Comparison of ENCODE assay signal across 1 cellular context in the genomic region with DNA sequence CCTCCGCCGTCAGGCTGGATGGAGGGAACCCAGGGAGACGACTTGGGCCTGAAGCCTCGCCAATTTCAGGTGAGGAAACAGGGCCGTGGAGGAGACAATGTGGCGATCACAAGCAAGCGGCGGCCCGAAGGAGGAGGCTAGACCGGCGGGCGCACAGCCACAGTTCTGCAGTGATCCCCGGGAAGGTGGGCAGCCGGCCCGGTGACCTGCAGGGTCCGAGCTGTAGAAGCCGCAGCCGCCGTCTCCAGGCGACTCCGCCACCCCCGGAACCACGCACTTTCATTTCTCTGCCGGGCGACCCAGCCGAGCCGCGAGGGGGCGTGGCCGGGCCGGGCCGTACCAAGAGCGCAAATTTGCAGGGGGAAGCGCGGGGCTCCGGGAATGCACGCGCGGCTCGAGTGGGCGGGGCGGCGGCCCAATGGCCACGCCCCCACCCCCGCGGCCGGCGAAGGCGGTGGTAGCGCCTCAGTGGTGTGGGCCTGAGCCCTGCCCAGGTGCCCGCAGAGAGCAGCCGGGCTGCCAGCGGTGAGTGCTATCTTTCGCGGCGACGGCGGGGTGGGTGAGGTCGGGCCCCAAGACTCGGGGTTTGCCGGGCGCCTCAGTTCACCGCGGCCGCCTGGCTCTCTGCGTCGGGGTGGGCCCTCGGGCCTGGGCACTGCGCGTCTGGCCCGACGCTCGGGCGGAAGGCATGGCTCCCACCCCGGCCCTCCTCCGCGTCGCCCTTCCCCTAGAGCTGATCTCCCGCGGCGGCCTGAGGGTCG.
TF ChIP-seq lines count a peak whose summit lies in the region.

POR (plus strand) TSS at position 501 of the 761 bp plus-strand sequence. CDS start 38,847 bp downstream, outside the sequence.

TF ChIP-seq in HepG2, 621 proteins besides CTCF, POLR2A, EP300 and RAD21 (continued from another document and continues in another):
- TF ChIP-seq SKIL (CRISPR knock-in tag; IDR thresholded peaks at IDR 0.05; ENCODE audit: borderline replicate concordance) (no peak), DNMT3B (CRISPR knock-in tag; conservative IDR thresholded peaks at IDR 0.05) (no peak; the same call in 1 of the 2 replicates), SOX6 (IDR thresholded peaks at IDR 0.05) (no peak), SOX6 (CRISPR knock-in tag; IDR thresholded peaks at IDR 0.05) (peak; percentile 62), KDM2A (CRISPR knock-in tag; IDR thresholded peaks at IDR 0.05; ENCODE audit: borderline replicate concordance, low read depth) (peak; percentile 81), TBX3 (IDR thresholded peaks at IDR 0.05; ENCODE audit: borderline replicate concordance) (peak; percentile 51), ARHGAP35 (CRISPR knock-in tag; IDR thresholded peaks at IDR 0.05; ENCODE audit: borderline replicate concordance) (peak; percentile 63; the same call in 1 of the 2 replicates), SRSF1 (optimal IDR thresholded peaks at IDR 0.05; ENCODE audit: low read depth, low read length) (peak; percentile 47), ZBTB46 (CRISPR knock-in tag; IDR thresholded peaks at IDR 0.05; ENCODE audit: borderline replicate concordance) (no peak), ZNF891 (CRISPR knock-in tag; IDR thresholded peaks at IDR 0.05) (peak; percentile 65), KMT2B (CRISPR knock-in tag; IDR thresholded peaks at IDR 0.05) (no peak), ZNF788 (CRISPR knock-in tag; IDR thresholded peaks at IDR 0.05; ENCODE audit: borderline replicate concordance) (peak; percentile 91; the same call in 1 of the 2 replicates), ZNF383 (CRISPR knock-in tag; IDR thresholded peaks at IDR 0.05; ENCODE audit: borderline replicate concordance) (no peak), ZSCAN31 (CRISPR knock-in tag; IDR thresholded peaks at IDR 0.05; ENCODE audit: low read depth) (peak; percentile 99), ZNF749 (CRISPR knock-in tag; IDR thresholded peaks at IDR 0.05; ENCODE audit: borderline replicate concordance) (peak; percentile 77; the same call in 1 of the 2 replicates), KIAA2018 (CRISPR knock-in tag; IDR thresholded peaks at IDR 0.05; ENCODE audit: borderline replicate concordance) (no peak), ZNF350 (CRISPR knock-in tag; IDR thresholded peaks at IDR 0.05; ENCODE audit: borderline replicate concordance, low read depth) (peak; percentile 35), GATAD2A (CRISPR knock-in tag; IDR thresholded peaks at IDR 0.05) (0 out of 2 replicates have a peak, but pooled peaks have one; percentile 29), PLRG1 (conservative IDR thresholded peaks at IDR 0.05) (no peak), RXRA (CRISPR knock-in tag; IDR thresholded peaks at IDR 0.05) (peak; percentile 50; the same call in 1 of the 2 replicates), SOX5 (CRISPR knock-in tag; IDR thresholded peaks at IDR 0.05; ENCODE audit: borderline replicate concordance) (peak; percentile 66; the same call in 1 of the 2 replicates), ZNF253 (CRISPR knock-in tag; IDR thresholded peaks at IDR 0.05; ENCODE audit: borderline replicate concordance) (no peak; the same call in 1 of the 2 replicates), DBP (CRISPR knock-in tag; IDR thresholded peaks at IDR 0.05; ENCODE audit: not compliant biosample characterization) (peak; percentile 82), ZNF329 (CRISPR knock-in tag; IDR thresholded peaks at IDR 0.05; ENCODE audit: low read depth) (0 out of 2 replicates have a peak, but pooled peaks have one; percentile 40), RBAK (CRISPR knock-in tag; IDR thresholded peaks at IDR 0.05) (no peak), MXD4 (CRISPR knock-in tag; IDR thresholded peaks at IDR 0.05) (peak; percentile 85), JARID2 (CRISPR knock-in tag; IDR thresholded peaks at IDR 0.05; ENCODE audit: insufficient replicate concordance) (peak; percentile 52), ZNF446 (CRISPR knock-in tag; IDR thresholded peaks at IDR 0.05) (peak; percentile 74; the same call in 1 of the 2 replicates), ATM (IDR thresholded peaks at IDR 0.05; ENCODE audit: borderline replicate concordance) (no peak), FLYWCH1 (CRISPR knock-in tag; IDR thresholded peaks at IDR 0.05) (peak; percentile 73; the same call in 1 of the 2 replicates), POGZ (CRISPR knock-in tag; IDR thresholded peaks at IDR 0.05) (peak; percentile 88; the same call in 1 of the 2 replicates), ZFY (CRISPR knock-in tag; IDR thresholded peaks at IDR 0.05) (peak; percentile 95), ZFP36 (IDR thresholded peaks at IDR 0.05; ENCODE audit: borderline replicate concordance, low read depth, low read length, partially characterized antibody) (no peak), HIVEP1 (CRISPR knock-in tag; IDR thresholded peaks at IDR 0.05) (peak; percentile 86), ZNF780A (CRISPR knock-in tag; IDR thresholded peaks at IDR 0.05) (no peak), FOXK1 (CRISPR knock-in tag; IDR thresholded peaks at IDR 0.05; ENCODE audit: borderline replicate concordance, low read depth) (no peak; the same call in 1 of the 2 replicates), ZFAT (CRISPR knock-in tag; conservative IDR thresholded peaks at IDR 0.05) (peak; percentile 67; the same call in 1 of the 2 replicates), CC2D1A (CRISPR knock-in tag; IDR thresholded peaks at IDR 0.05) (no peak; the same call in 1 of the 2 replicates), ZNF10 (CRISPR knock-in tag; IDR thresholded peaks at IDR 0.05; ENCODE audit: borderline replicate concordance, low read depth) (no peak), ZNF678 (CRISPR knock-in tag; IDR thresholded peaks at IDR 0.05) (no peak), HDAC1 (CRISPR knock-in tag; IDR thresholded peaks at IDR 0.05) (peak; percentile 68), MAZ (IDR thresholded peaks at IDR 0.05; ENCODE audit: borderline replicate concordance, low read depth, low read length) (peak; percentile 83; the same call in 1 of the 2 replicates), MAZ (CRISPR knock-in tag; IDR thresholded peaks at IDR 0.05; ENCODE audit: low read depth) (peak; percentile 96), SMC3 (IDR thresholded peaks at IDR 0.05; ENCODE audit: low read length) (no peak), HOXA9 (CRISPR knock-in tag; IDR thresholded peaks at IDR 0.05; ENCODE audit: borderline replicate concordance) (no peak)
- TF ChIP-seq, protein P1, sequence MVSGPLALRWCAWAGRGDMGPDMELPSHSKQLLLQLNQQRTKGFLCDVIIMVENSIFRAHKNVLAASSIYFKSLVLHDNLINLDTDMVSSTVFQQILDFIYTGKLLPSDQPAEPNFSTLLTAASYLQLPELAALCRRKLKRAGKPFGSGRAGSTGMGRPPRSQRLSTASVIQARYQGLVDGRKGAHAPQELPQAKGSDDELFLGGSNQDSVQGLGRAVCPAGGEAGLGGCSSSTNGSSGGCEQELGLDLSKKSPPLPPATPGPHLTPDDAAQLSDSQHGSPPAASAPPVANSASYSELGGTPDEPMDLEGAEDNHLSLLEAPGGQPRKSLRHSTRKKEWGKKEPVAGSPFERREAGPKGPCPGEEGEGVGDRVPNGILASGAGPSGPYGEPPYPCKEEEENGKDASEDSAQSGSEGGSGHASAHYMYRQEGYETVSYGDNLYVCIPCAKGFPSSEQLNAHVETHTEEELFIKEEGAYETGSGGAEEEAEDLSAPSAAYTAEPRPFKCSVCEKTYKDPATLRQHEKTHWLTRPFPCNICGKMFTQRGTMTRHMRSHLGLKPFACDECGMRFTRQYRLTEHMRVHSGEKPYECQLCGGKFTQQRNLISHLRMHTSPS (CRISPR knock-in tag; IDR thresholded peaks at IDR 0.05; ENCODE audit: low read depth), result peak; percentile 71
- TF ChIP-seq, protein P2, sequence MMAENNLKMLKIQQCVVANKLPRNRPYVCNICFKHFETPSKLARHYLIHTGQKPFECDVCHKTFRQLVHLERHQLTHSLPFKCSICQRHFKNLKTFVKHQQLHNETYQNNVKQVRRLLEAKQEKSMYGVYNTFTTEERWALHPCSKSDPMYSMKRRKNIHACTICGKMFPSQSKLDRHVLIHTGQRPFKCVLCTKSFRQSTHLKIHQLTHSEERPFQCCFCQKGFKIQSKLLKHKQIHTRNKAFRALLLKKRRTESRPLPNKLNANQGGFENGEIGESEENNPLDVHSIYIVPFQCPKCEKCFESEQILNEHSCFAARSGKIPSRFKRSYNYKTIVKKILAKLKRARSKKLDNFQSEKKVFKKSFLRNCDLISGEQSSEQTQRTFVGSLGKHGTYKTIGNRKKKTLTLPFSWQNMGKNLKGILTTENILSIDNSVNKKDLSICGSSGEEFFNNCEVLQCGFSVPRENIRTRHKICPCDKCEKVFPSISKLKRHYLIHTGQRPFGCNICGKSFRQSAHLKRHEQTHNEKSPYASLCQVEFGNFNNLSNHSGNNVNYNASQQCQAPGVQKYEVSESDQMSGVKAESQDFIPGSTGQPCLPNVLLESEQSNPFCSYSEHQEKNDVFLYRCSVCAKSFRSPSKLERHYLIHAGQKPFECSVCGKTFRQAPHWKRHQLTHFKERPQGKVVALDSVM (CRISPR knock-in tag; IDR thresholded peaks at IDR 0.05), result peak; percentile 65; the same call in 1 of the 2 replicates
